ENCODE assay signal across 8 cellular contexts in genomic region chr22:18091916-18092526, GRCh38. TPM values are rescaled to one million over a fixed set of nuclear protein-coding genes. Genes with fewer than 3 reads are reported as not detected.
DNase-seq lines count a peak whose midpoint lies in the region; ATAC-seq and TF ChIP-seq lines count a peak whose summit lies in the region.

No MANE protein-coding gene starts in this region.

- DNase-seq in CD8-positive, alpha-beta T cell: peak in 3 of 7 experiments; percentile 17 to 53 (median 36)
- no peak for DNase-seq in RWPE2 (ENCODE audit: low spot score)
- peak; percentile 48 to 86 for DNase-seq in dermis microvascular lymphatic vessel endothelial cell (ENCODE audit: low read depth in 2 of 2)
- peak; percentile 85 for DNase-seq in mucosa of gallbladder (ENCODE audit: low spot score)
- no peak for DNase-seq in D341Med (ENCODE audit: low spot score)
- DNase-seq in NCI-H2171 treated with DMSO at 0.1 percent for 48 hours (lab: John Stamatoyannopoulos, UW): no peak

- intact Hi-C loops in CD8-positive, alpha-beta T cell (cut with DNase I, micrococcal nuclease): no loop called here

- H3K4me1 Mint-ChIP-seq in CD8-positive, alpha-beta T cell (ENCODE audit: low read depth): peaks cover 11% of the 10 kb centered on the region

- peak overlapping the region; percentile 37 for H3K27ac ChIP-seq in CD8-positive, alpha-beta T cell (ENCODE audit: low read depth, low read length)
- H3K27ac ChIP-seq in RWPE2 (ENCODE audit: poor library complexity, severe bottlenecking): peak overlapping the region; percentile 21

- ATAC-seq in CD8-positive, alpha-beta T cell: peak; percentile 63
- ATAC-seq in RWPE2 (ENCODE audit: low read depth) (peak; percentile 57; the same call in 2 of the 3 replicates), GM21717 (IDR thresholded peaks at IDR 0.05; ENCODE audit: unreplicated experiment) (no peak), HG03175 (IDR thresholded peaks at IDR 0.05; ENCODE audit: unreplicated experiment) (no peak)

- POLR2A ChIA-PET in CD8-positive, alpha-beta T cell (lab: Charles Lee): no interaction called here

- H3K4me1 ChIP-seq in CD8-positive, alpha-beta T cell (ENCODE audit: insufficient read depth, low read length): no peaks in the 10 kb centered on the region
- H3K4me1 ChIP-seq in RWPE2 (ENCODE audit: insufficient read depth, poor library complexity, severe bottlenecking): no peaks in the 10 kb centered on the region

- peaks cover 26% of the 10 kb centered on the region for H3K36me3 ChIP-seq in CD8-positive, alpha-beta T cell (ENCODE audit: insufficient read depth, low read length)
- peaks cover 30% of the 10 kb centered on the region for H3K36me3 ChIP-seq in RWPE2 (ENCODE audit: low read depth)

- peak overlapping the region; percentile 88 for H3K27ac Mint-ChIP-seq in CD8-positive, alpha-beta T cell

- H3K9me3 ChIP-seq in CD8-positive, alpha-beta T cell (ENCODE audit: low read length): no peaks in the 10 kb centered on the region
- H3K9me3 ChIP-seq in RWPE2 (ENCODE audit: severe bottlenecking): no peaks in the 10 kb centered on the region

- H3K4me3 Mint-ChIP-seq in CD8-positive, alpha-beta T cell: peak overlapping the region; percentile 78

- H3K36me3 Mint-ChIP-seq in CD8-positive, alpha-beta T cell: peaks cover 69% of the 10 kb centered on the region

- H3K27me3 ChIP-seq in CD8-positive, alpha-beta T cell (ENCODE audit: insufficient read depth, low read length): no peaks in the 10 kb centered on the region
- H3K27me3 ChIP-seq in RWPE2 (ENCODE audit: insufficient read depth, poor library complexity, severe bottlenecking): no peaks in the 10 kb centered on the region

- TF ChIP-seq CTCF in CD8-positive, alpha-beta T cell (IDR thresholded peaks at IDR 0.05): no peak
- TF ChIP-seq CTCF in RWPE2 (IDR thresholded peaks at IDR 0.05; ENCODE audit: poor library complexity, severe bottlenecking): no peak

- CTCF ChIA-PET in CD8-positive, alpha-beta T cell (lab: Charles Lee): no interaction called here

- no peak overlapping the region for H3K4me3 ChIP-seq in CD8-positive, alpha-beta T cell (ENCODE audit: low read depth, low read length)
- H3K4me3 ChIP-seq in RWPE2 (ENCODE audit: severe bottlenecking): no peak overlapping the region

- H3K27me3 Mint-ChIP-seq in CD8-positive, alpha-beta T cell (ENCODE audit: low read depth): no peaks in the 10 kb centered on the region

- H3K9me3 Mint-ChIP-seq in CD8-positive, alpha-beta T cell: no peaks in the 10 kb centered on the region

RNA-seq across cellular contexts. Expression of gene PEX26, which starts 14.2 kb away (rescaled TPM):
- 10 to 100 TPM; 22.5 to 23.0 TPM for total RNA-seq in CD8-positive, alpha-beta T cell
- total RNA-seq in dermis microvascular lymphatic vessel endothelial cell (13.6 and 20.2 TPM in 2 replicates), mucosa of gallbladder (51.5 TPM)

RNA-seq across cellular contexts. Expression of gene TUBA8, which starts 18.6 kb away (rescaled TPM):
- 1 to 10 TPM; 1.3 to 1.4 TPM for total RNA-seq in CD8-positive, alpha-beta T cell
- total RNA-seq in dermis microvascular lymphatic vessel endothelial cell (0.63 and 0.77 TPM in 2 replicates), mucosa of gallbladder (2.1 TPM)

RNA-seq across cellular contexts. Expression of gene USP18, which starts 57.9 kb away (rescaled TPM):
- 1 to 10 TPM; 2.0 to 2.9 TPM for total RNA-seq in CD8-positive, alpha-beta T cell
- total RNA-seq in dermis microvascular lymphatic vessel endothelial cell (3.9 and 6.5 TPM in 2 replicates), mucosa of gallbladder (4.3 TPM)

Comparison
In these comparisons a context has a peak if more than half of its experiments do, and no peak if none do; other contexts are left out.
1. ATAC-seq: peak in CD8-positive, alpha-beta T cell (single experiment) and RWPE2 (single experiment); none in GM21717 (single experiment) and HG03175 (single experiment).
2. DNase-seq: peak in dermis microvascular lymphatic vessel endothelial cell (2 of 2) and mucosa of gallbladder (single experiment); none in RWPE2 (single experiment), D341Med (single experiment) and NCI-H2171 treated with DMSO at 0.1 percent for 48 hours (single experiment).